In the genomic region with DNA sequence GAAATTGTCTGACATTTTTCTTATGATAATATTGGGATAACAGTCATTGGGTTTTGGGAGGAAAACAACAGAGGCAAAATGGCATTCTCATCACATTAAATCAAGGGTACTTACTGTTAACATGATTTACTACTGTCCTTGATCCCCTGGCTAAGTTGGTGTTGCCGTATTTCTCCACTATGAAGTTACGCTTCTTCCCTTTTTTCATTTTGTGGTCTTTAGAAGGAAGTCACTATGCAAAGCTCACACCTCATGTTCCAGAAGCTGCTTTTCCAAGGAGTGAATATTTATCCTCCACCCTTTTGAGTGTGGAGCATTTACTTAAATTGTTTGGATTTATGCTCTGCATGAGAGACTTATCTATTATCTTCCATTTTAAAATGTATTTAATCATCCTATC, we compare ENCODE assay signal across 14 cellular contexts.
DNase-seq lines count a peak whose midpoint lies in the region; ATAC-seq, FAIRE-seq and TF ChIP-seq lines count a peak whose summit lies in the region.
"Had no signal": no experiment of that assay in that cellular context is flagged by ENCODE, and none has a peak within 500 bp of the region (broad histone marks: within the 10 kb centered on the region; RNA-seq: fewer than 3 reads in every experiment).

No MANE protein-coding gene starts in this region.

- H3K9me3 ChIP-seq in upper lobe of right lung: no peaks in the 10 kb centered on the region
- no peaks in the 10 kb centered on the region for H3K9me3 ChIP-seq in sigmoid colon
- H3K9me3 ChIP-seq: BLaER1 had no signal

- 65 to 93% methylated on average over 2 of the region's 2 CpGs for WGBS in sigmoid colon, 2 donors

- H3K36me3 ChIP-seq in upper lobe of right lung (no peaks in the 10 kb centered on the region), sigmoid colon (no peaks in the 10 kb centered on the region)
- H3K36me3 ChIP-seq: BLaER1 had no signal

- H3K4me3 ChIP-seq in upper lobe of right lung: no peak overlapping the region
- no peak overlapping the region for H3K4me3 ChIP-seq in sigmoid colon
- H3K4me3 ChIP-seq: BLaER1, PC-9 had no signal

- no peak for TF ChIP-seq POLR2A in H54 (IDR thresholded peaks at IDR 0.05; ENCODE audit: low read depth, low read length)
- TF ChIP-seq POLR2A in sigmoid colon (IDR thresholded peaks at IDR 0.05): no peak

- H3K27ac ChIP-seq in upper lobe of right lung (no peak overlapping the region), sigmoid colon (no peak overlapping the region)
- H3K27ac ChIP-seq: BLaER1, PC-9 had no signal

- TF ChIP-seq CTCF in upper lobe of right lung (IDR thresholded peaks at IDR 0.05) (no peak), sigmoid colon (IDR thresholded peaks at IDR 0.05) (no peak)

- DNase-seq in H54 (ENCODE audit: insufficient read length, low spot score) (no peak), MV-4-11 (lab: John Stamatoyannopoulos, UW) (peak; percentile 78), SKM-1 (lab: John Stamatoyannopoulos, UW; ENCODE audit: unreplicated experiment) (peak; percentile 72), upper lobe of right lung (no peak), NCI-H2171 treated with DMSO at 0.1 percent for 48 hours (lab: John Stamatoyannopoulos, UW) (no peak), sigmoid colon (no peak)
- DNase-seq: NCI-H1048, NCI-H1694, NCI-H446, PC-9, SW 1271 had no signal

- H3K4me1 ChIP-seq in upper lobe of right lung (no peaks in the 10 kb centered on the region), sigmoid colon (no peaks in the 10 kb centered on the region)
- H3K4me1 ChIP-seq: BLaER1 had no signal

- H3K27me3 ChIP-seq in upper lobe of right lung (no peaks in the 10 kb centered on the region), sigmoid colon (no peaks in the 10 kb centered on the region)
- H3K27me3 ChIP-seq: BLaER1 had no signal

- no peak for TF ChIP-seq EP300 in sigmoid colon (IDR thresholded peaks at IDR 0.05)

- ATAC-seq in upper lobe of right lung: peak; percentile 55
- ATAC-seq in HG03039 (IDR thresholded peaks at IDR 0.05; ENCODE audit: unreplicated experiment): no peak
- ATAC-seq: Right ventricle myocardium inferior had no signal

- intact Hi-C loops in upper lobe of right lung (cut with DNase I): no loop called here
- intact Hi-C loops in sigmoid colon (cut with DNase I): no loop called here

- peak; percentile 27 for FAIRE-seq in H54 (lab: Jason Lieb, UNC)

Comparison
In these comparisons a context has a peak if more than half of its experiments do, and no peak if none do; other contexts are left out.
1. DNase-seq: peak in MV-4-11 (single experiment) and SKM-1 (single experiment); none in H54 (single experiment), upper lobe of right lung (single experiment), NCI-H2171 treated with DMSO at 0.1 percent for 48 hours (single experiment) and sigmoid colon (single experiment).